In genomic region chr6:72913797-72914196, GRCh38 we compare ENCODE assay signal across 24 cellular contexts.
"Had no signal": no experiment of that assay in that cellular context is flagged by ENCODE, and none has a peak within 500 bp of the region (broad histone marks: within the 10 kb centered on the region; RNA-seq: fewer than 3 reads in every experiment).

No MANE protein-coding gene starts in this region.

- ATAC-seq: activated CD4-positive, alpha-beta T cell treated with anti-CD3 and anti-CD28 coated beads for 36 hours; activated naive CD4-positive, alpha-beta T cell treated with anti-CD3 and anti-CD28 coated beads, Interleukin-2, amount 50 U/mL, for 72 hours; activated T-helper 17 cell treated with anti-CD3 and anti-CD28 coated beads, Interleukin-2, amount 50 U/mL, for 72 hours; heart left ventricle; left lobe of liver; lower lobe of right lung; naive thymus-derived CD4-positive, alpha-beta T cell; WTC11 had no signal

- FAIRE-seq: endothelial cell of umbilical vein had no signal

- H3K27me3 ChIP-seq: brain microvascular endothelial cell, heart left ventricle, thyroid gland had no signal

- H3K27ac ChIP-seq: brain microvascular endothelial cell, heart left ventricle, lower lobe of right lung, thyroid gland had no signal

- H3K9me3 ChIP-seq: heart left ventricle, lower lobe of right lung, thyroid gland had no signal

- H3K4me3 ChIP-seq: heart left ventricle, lower lobe of right lung, thyroid gland had no signal

- H3K4me1 ChIP-seq: heart left ventricle, lower lobe of right lung, thyroid gland had no signal

- H3K36me3 ChIP-seq: brain microvascular endothelial cell, heart left ventricle, lower lobe of right lung, thyroid gland had no signal

- DNase-seq: activated CD4-positive, alpha-beta T cell treated with anti-CD3 and anti-CD28 coated beads for 36 hours; activated CD4-positive, alpha-beta T cell treated with anti-CD3 and anti-CD28 coated beads, Interleukin-2, amount 50 U/mL, for 4 hours; activated CD8-positive, alpha-beta memory T cell treated with anti-CD3 and anti-CD28 coated beads for 24 hours; activated CD8-positive, alpha-beta memory T cell treated with anti-CD3 and anti-CD28 coated beads, Interleukin-2, amount 50 U/mL, for 4 hours; activated T-cell treated with anti-CD3 and anti-CD28 coated beads, Interleukin-2, amount 50 U/mL, for 24 hours; aorta; brain microvascular endothelial cell; central memory CD4-positive, alpha-beta T cell; dermis blood vessel endothelial cell; effector CD8-positive, alpha-beta T cell; heart left ventricle; islet precursor cell; lower lobe of right lung; naive thymus-derived CD4-positive, alpha-beta T cell; retina; stimulated activated CD4-positive, alpha-beta T cell treated with anti-CD3 and anti-CD28 coated beads, Interleukin-4, amount 100 ng/mL, for 24 hours; stimulated activated naive CD4-positive, alpha-beta T cell treated with Interleukin-2 at 50 U/mL for 16 hours; substantia nigra; thyroid gland had no signal
